ENCODE assay signal across 22 cellular contexts in genomic region chr1:223535261-223535778, GRCh38.
"Had no signal": no experiment of that assay in that cellular context is flagged by ENCODE, and none has a peak within 500 bp of the region (broad histone marks: within the 10 kb centered on the region; RNA-seq: fewer than 3 reads in every experiment).

No MANE protein-coding gene starts in this region.

- H3K4me1 ChIP-seq: neural progenitor cell, parathyroid adenoma, prostate gland, sigmoid colon, tibial nerve, upper lobe of left lung, uterus had no signal

- ATAC-seq: effector memory CD8-positive, alpha-beta T cell; left lobe of liver; mucosa of descending colon; naive thymus-derived CD4-positive, alpha-beta T cell; right cardiac atrium; stimulated activated naive B cell treated with anti-CD40 and anti-IgM and Interleukin-4, amounts not matched to agents 10 μg/mL and 1 μg/mL and 100 μg/mL, for 72 hours had no signal

- H3K9me3 Mint-ChIP-seq: effector memory CD8-positive, alpha-beta T cell; naive thymus-derived CD4-positive, alpha-beta T cell; nephron; neural progenitor cell; stimulated activated naive B cell treated with anti-CD40 and anti-IgM and Interleukin-4, amounts not matched to agents 10 μg/mL and 1 μg/mL and 100 μg/mL, for 72 hours; stimulated activated naive CD8-positive, alpha-beta T cell treated with anti-CD3 and anti-CD28 coated beads, Interleukin-15, Interleukin-2, amounts not matched to agents 100 ng/mL and 50 ng/mL, for 24 hours had no signal

- H3K4me3 Mint-ChIP-seq: effector memory CD8-positive, alpha-beta T cell; memory B cell; naive thymus-derived CD4-positive, alpha-beta T cell; nephron; neural progenitor cell; stimulated activated naive B cell treated with anti-CD40 and anti-IgM and Interleukin-4, amounts not matched to agents 10 μg/mL and 1 μg/mL and 100 μg/mL, for 72 hours; stimulated activated naive CD8-positive, alpha-beta T cell treated with anti-CD3 and anti-CD28 coated beads, Interleukin-15, Interleukin-2, amounts not matched to agents 100 ng/mL and 50 ng/mL, for 24 hours had no signal

- H3K4me3 ChIP-seq: hepatocyte, lung, mucosa of descending colon, neural progenitor cell, prostate gland, sigmoid colon, thoracic aorta, tibial nerve, upper lobe of left lung, uterus had no signal

- H3K9ac ChIP-seq: neural progenitor cell, parathyroid adenoma had no signal

- H3K4me2 ChIP-seq: hepatocyte, neural progenitor cell had no signal

- H3K27me3 ChIP-seq: hepatocyte, neural progenitor cell, sigmoid colon, tibial nerve, upper lobe of left lung, uterus had no signal

- H3K4me1 Mint-ChIP-seq: memory B cell, neural progenitor cell had no signal

- H3K79me2 ChIP-seq: hepatocyte, parathyroid adenoma had no signal

- H3K27ac Mint-ChIP-seq: effector memory CD8-positive, alpha-beta T cell; memory B cell; nephron; neural progenitor cell; stimulated activated naive B cell treated with anti-CD40 and anti-IgM and Interleukin-4, amounts not matched to agents 10 μg/mL and 1 μg/mL and 100 μg/mL, for 72 hours; stimulated activated naive CD8-positive, alpha-beta T cell treated with anti-CD3 and anti-CD28 coated beads, Interleukin-15, Interleukin-2, amounts not matched to agents 100 ng/mL and 50 ng/mL, for 24 hours had no signal

- H2AFZ ChIP-seq: hepatocyte, parathyroid adenoma had no signal

- H3K36me3 Mint-ChIP-seq: memory B cell, neural progenitor cell had no signal

- H3K27ac ChIP-seq: hepatocyte, neural progenitor cell, parathyroid adenoma, prostate gland, sigmoid colon, thoracic aorta, tibial nerve, upper lobe of left lung, uterus had no signal

- H3K9me3 ChIP-seq: mucosa of descending colon, prostate gland, sigmoid colon, thoracic aorta, tibial nerve, upper lobe of left lung, uterus had no signal

- DNase-seq: cortex of kidney; effector memory CD8-positive, alpha-beta T cell; head of caudate nucleus; kidney; mucosa of descending colon; naive thymus-derived CD4-positive, alpha-beta T cell; right cardiac atrium; sigmoid colon; stimulated activated naive B cell treated with anti-CD40 and anti-IgM and Interleukin-4, amounts not matched to agents 10 μg/mL and 1 μg/mL and 100 μg/mL, for 72 hours; upper lobe of left lung; uterus had no signal

- H3K36me3 ChIP-seq: neural progenitor cell, prostate gland, sigmoid colon, thoracic aorta, tibial nerve, upper lobe of left lung, uterus had no signal
